In genomic region chr3:136703429-136703828, GRCh38 we compare ENCODE assay signal across 14 cellular contexts.
"Had no signal": no experiment of that assay in that cellular context is flagged by ENCODE, and none has a peak within 500 bp of the region (broad histone marks: within the 10 kb centered on the region; RNA-seq: fewer than 3 reads in every experiment).

No MANE protein-coding gene starts in this region.

- DNase-seq: dermis blood vessel endothelial cell; esophagus squamous epithelium; foreskin keratinocyte; left colon; naive thymus-derived CD4-positive, alpha-beta T cell; nephron progenitor cell; sigmoid colon; stimulated activated CD4-positive, alpha-beta T cell treated with anti-CD3 and anti-CD28 coated beads, Interleukin-2, amount 100 ng/mL, for 24 hours; stimulated activated naive CD4-positive, alpha-beta T cell; stomach; substantia nigra; transverse colon had no signal

- H3K4me3 ChIP-seq: esophagus squamous epithelium, sigmoid colon, skin epidermis, stomach, thoracic aorta, transverse colon had no signal
